10 cellular contexts compared by ENCODE assay signal in the genomic region with DNA sequence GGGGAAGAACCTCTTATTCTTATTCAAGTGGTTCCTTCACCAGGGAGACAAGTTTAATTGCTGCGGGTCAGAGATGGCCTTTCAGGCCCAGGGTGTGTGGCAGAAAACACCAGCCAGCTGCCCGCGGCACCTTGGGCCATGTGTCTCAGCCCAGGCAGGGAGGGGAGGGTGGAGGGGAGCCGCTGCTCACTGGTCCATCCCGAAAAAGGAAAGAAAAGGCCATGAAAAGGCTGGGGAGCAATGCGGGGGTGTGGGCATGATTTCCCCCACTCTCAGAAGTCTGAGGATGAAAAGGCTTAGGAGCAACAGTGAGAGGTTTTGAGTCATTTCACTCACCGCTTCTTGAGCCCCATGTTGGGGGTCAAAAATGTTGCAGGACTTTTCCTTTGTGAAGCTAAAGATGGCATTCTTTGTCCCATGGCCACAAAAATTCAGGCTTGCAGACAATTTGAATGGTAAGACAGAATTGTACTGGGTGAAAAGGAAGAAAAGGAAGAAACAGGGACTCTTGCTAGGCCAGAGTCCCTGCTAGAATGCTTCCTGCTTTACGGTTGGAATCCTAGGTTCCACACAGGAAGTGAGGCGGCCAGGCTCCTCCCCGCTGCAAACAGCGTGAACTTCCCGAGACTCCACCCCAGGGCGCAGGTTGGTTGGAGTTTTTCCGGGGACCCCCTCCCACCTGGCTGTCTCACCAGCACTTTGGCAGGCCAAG. TPM values are rescaled to one million over a fixed set of nuclear protein-coding genes. Genes with fewer than 3 reads are reported as not detected.
DNase-seq lines count a peak whose midpoint lies in the region; ATAC-seq, FAIRE-seq and TF ChIP-seq lines count a peak whose summit lies in the region.
"Had no signal": no experiment of that assay in that cellular context is flagged by ENCODE, and none has a peak within 500 bp of the region (broad histone marks: within the 10 kb centered on the region; RNA-seq: fewer than 3 reads in every experiment).

No MANE protein-coding gene starts in this region.

- TF ChIP-seq CTCF in choroid plexus epithelial cell (conservative IDR thresholded peaks at IDR 0.05; ENCODE audit: low read depth, low read length) (no peak), vagina (IDR thresholded peaks at IDR 0.05) (no peak)

- intact Hi-C loops in vagina (cut with DNase I), result no loop called here
- intact Hi-C loops in Right ventricle myocardium superior (cut with DNase I), result no loop called here

- peaks cover 18% of the 10 kb centered on the region for H3K4me1 ChIP-seq in vagina

- H3K36me3 ChIP-seq in vagina, result no peaks in the 10 kb centered on the region

- no peak for ATAC-seq in Right ventricle myocardium superior (ENCODE audit: poor library complexity)

- no peak for TF ChIP-seq POLR2A in vagina (IDR thresholded peaks at IDR 0.05)

- no peaks in the 10 kb centered on the region for H3K27me3 ChIP-seq in vagina

- peak overlapping the region; percentile 50 for H3K27ac ChIP-seq in vagina

- no peaks in the 10 kb centered on the region for H3K9me3 ChIP-seq in vagina

- H3K4me3 ChIP-seq in choroid plexus epithelial cell (ENCODE audit: low read depth, low read length), result peak overlapping the region; percentile 58
- no peak overlapping the region for H3K4me3 ChIP-seq in vagina

- peak; percentile 16 for DNase-seq in stimulated activated CD4-positive, alpha-beta T cell treated with anti-CD3 and anti-CD28 coated beads, Interleukin-15, amount 100 ng/mL, for 24 hours
- no peak for DNase-seq in stimulated activated CD4-positive, alpha-beta T cell treated with anti-CD3 and anti-CD28 coated beads, Interleukin-12 subunit alpha, Interleukin-12 subunit beta, amount 100 ng/mL, for 4 hours
- DNase-seq in choroid plexus epithelial cell (ENCODE audit: low read depth), result peak; percentile 34
- DNase-seq in left kidney (ENCODE audit: low read depth, low spot score), result peak; percentile 32
- DNase-seq in vagina (ENCODE audit: extremely low spot score in 2 of 2), result no peak
- DNase-seq in Right ventricle myocardium superior, result no peak
- DNase-seq in HTR-8/SVneo (ENCODE audit: insufficient read length, low spot score), result no peak
- DNase-seq in GM19240 (ENCODE audit: insufficient read length, low spot score), result no peak
- DNase-seq: activated CD4-positive, alpha-beta T cell treated with anti-CD3 and anti-CD28 coated beads for 1 hour had no signal

- no peak for FAIRE-seq in HTR-8/SVneo (lab: Jason Lieb, UNC)

RNA-seq across cellular contexts. Expression of a gene that starts 17.4 kb away (rescaled TPM):
- total RNA-seq in vagina, result 0.49 TPM
- 2.0 TPM for total RNA-seq in Right ventricle myocardium superior
- total RNA-seq: activated T-helper 1 cell treated with anti-CD3 and anti-CD28 coated beads, Interleukin-12 subunit alpha, Interleukin-12 subunit beta, Interleukin-2, Interleukin-4 antibody, amounts not matched to agents 30 ng/mL and 10 ng/mL and 1 ng/mL, durations not matched to agents 14 hours and 24 hours and 36 hours had no signal

RNA-seq across cellular contexts. Expression of a gene that starts 20.5 kb away (rescaled TPM):
- total RNA-seq in vagina, result 156 TPM
- total RNA-seq in Right ventricle myocardium superior, result 96.3 TPM

Comparison
In these comparisons a context has a peak if more than half of its experiments do, and no peak if none do; other contexts are left out.
1. DNase-seq: peak in stimulated activated CD4-positive, alpha-beta T cell treated with anti-CD3 and anti-CD28 coated beads, Interleukin-15, amount 100 ng/mL, for 24 hours (single experiment), choroid plexus epithelial cell (single experiment) and left kidney (single experiment); none in stimulated activated CD4-positive, alpha-beta T cell treated with anti-CD3 and anti-CD28 coated beads, Interleukin-12 subunit alpha, Interleukin-12 subunit beta, amount 100 ng/mL, for 4 hours (single experiment), vagina (0 of 2), Right ventricle myocardium superior (single experiment), HTR-8/SVneo (single experiment) and GM19240 (single experiment).